Comparison of ENCODE assay signal across 20 cellular contexts in genomic region chr9:135345775-135346433, GRCh38.
"Had no signal": no experiment of that assay in that cellular context is flagged by ENCODE, and none has a peak within 500 bp of the region (broad histone marks: within the 10 kb centered on the region; RNA-seq: fewer than 3 reads in every experiment).

No MANE protein-coding gene starts in this region.

- H3K27ac Mint-ChIP-seq: activated CD4-positive, alpha-beta T cell treated with anti-CD3 and anti-CD28 coated beads for 36 hours; activated T-cell treated with anti-CD3 and anti-CD28 coated beads, Interleukin-2, amount 50 U/mL, for 72 hours; memory B cell; natural killer cell treated with Interleukin-12 subunit alpha and Interleukin-12 subunit beta and Interleukin-15 and Interleukin-18, amount 100 ng/mL, for 72 hours; stimulated activated memory B cell treated with anti-CD40 and anti-IgM and Interleukin-4, amounts not matched to agents 10 μg/mL and 1 μg/mL and 100 μg/mL, for 72 hours had no signal

- H3K4me3 ChIP-seq: colonic mucosa, esophagus muscularis mucosa, sigmoid colon, smooth muscle cell, upper lobe of left lung had no signal

- H3K4me1 ChIP-seq: colonic mucosa had no signal

- H3K27me3 Mint-ChIP-seq: natural killer cell treated with Interleukin-12 subunit alpha and Interleukin-12 subunit beta and Interleukin-15 and Interleukin-18, amount 100 ng/mL, for 72 hours had no signal

- H3K36me3 ChIP-seq: colonic mucosa, esophagus muscularis mucosa, neutrophil, sigmoid colon, upper lobe of left lung had no signal

- H3K27ac ChIP-seq: colonic mucosa, esophagus muscularis mucosa, neutrophil, sigmoid colon, upper lobe of left lung had no signal

- ATAC-seq: activated CD4-positive, alpha-beta T cell treated with anti-CD3 and anti-CD28 coated beads for 36 hours; activated T-cell treated with anti-CD3 and anti-CD28 coated beads, Interleukin-2, amount 50 U/mL, for 72 hours; natural killer cell treated with Interleukin-12 subunit alpha and Interleukin-12 subunit beta and Interleukin-15 and Interleukin-18, amount 100 ng/mL, for 72 hours; stimulated activated memory B cell treated with anti-CD40 and anti-IgM and Interleukin-4, amounts not matched to agents 10 μg/mL and 1 μg/mL and 100 μg/mL, for 72 hours had no signal

- H3K4me2 ChIP-seq: smooth muscle cell had no signal

- H3K27me3 ChIP-seq: colonic mucosa, upper lobe of left lung had no signal

- H3K36me3 Mint-ChIP-seq: memory B cell; natural killer cell treated with Interleukin-12 subunit alpha and Interleukin-12 subunit beta and Interleukin-15 and Interleukin-18, amount 100 ng/mL, for 72 hours; stimulated activated memory B cell treated with anti-CD40 and anti-IgM and Interleukin-4, amounts not matched to agents 10 μg/mL and 1 μg/mL and 100 μg/mL, for 72 hours had no signal

- H3K9me3 ChIP-seq: colonic mucosa, esophagus muscularis mucosa, neutrophil, sigmoid colon, upper lobe of left lung had no signal

- DNase-seq: activated CD4-positive, alpha-beta T cell treated with anti-CD3 and anti-CD28 coated beads for 36 hours; activated CD4-positive, alpha-beta T cell treated with anti-CD3 and anti-CD28 coated beads, Interleukin-2, amount 50 U/mL, for 48 hours; activated effector memory CD4-positive, alpha-beta T cell treated with Interleukin-2 at 50 U/mL for 16 hours; activated naive CD4-positive, alpha-beta T cell treated with anti-CD3 and anti-CD28 coated beads, Interleukin-2, amount 50 U/mL, for 16 hours; activated T-cell treated with anti-CD3 and anti-CD28 coated beads, Interleukin-2, amount 50 U/mL, for 72 hours; colonic mucosa; glutamatergic neuron; sigmoid colon; stimulated activated CD4-positive, alpha-beta T cell treated with anti-CD3 and anti-CD28 coated beads, Interleukin-15, amount 100 ng/mL, for 24 hours; T-helper 9 cell had no signal

- H3K4me3 Mint-ChIP-seq: activated CD4-positive, alpha-beta T cell treated with anti-CD3 and anti-CD28 coated beads for 36 hours; activated T-cell treated with anti-CD3 and anti-CD28 coated beads, Interleukin-2, amount 50 U/mL, for 72 hours; central memory CD8-positive, alpha-beta T cell; memory B cell; natural killer cell treated with Interleukin-12 subunit alpha and Interleukin-12 subunit beta and Interleukin-15 and Interleukin-18, amount 100 ng/mL, for 72 hours; stimulated activated memory B cell treated with anti-CD40 and anti-IgM and Interleukin-4, amounts not matched to agents 10 μg/mL and 1 μg/mL and 100 μg/mL, for 72 hours had no signal

- H3K9me3 Mint-ChIP-seq: activated T-cell treated with anti-CD3 and anti-CD28 coated beads, Interleukin-2, amount 50 U/mL, for 72 hours; central memory CD8-positive, alpha-beta T cell; memory B cell; natural killer cell treated with Interleukin-12 subunit alpha and Interleukin-12 subunit beta and Interleukin-15 and Interleukin-18, amount 100 ng/mL, for 72 hours; stimulated activated memory B cell treated with anti-CD40 and anti-IgM and Interleukin-4, amounts not matched to agents 10 μg/mL and 1 μg/mL and 100 μg/mL, for 72 hours had no signal

- H3K4me1 Mint-ChIP-seq: activated CD4-positive, alpha-beta T cell treated with anti-CD3 and anti-CD28 coated beads for 36 hours; central memory CD8-positive, alpha-beta T cell; memory B cell; stimulated activated memory B cell treated with anti-CD40 and anti-IgM and Interleukin-4, amounts not matched to agents 10 μg/mL and 1 μg/mL and 100 μg/mL, for 72 hours had no signal

- FAIRE-seq: astrocyte, frontal cortex had no signal
